ENCODE assay signal across 8 cellular contexts in the genomic region with DNA sequence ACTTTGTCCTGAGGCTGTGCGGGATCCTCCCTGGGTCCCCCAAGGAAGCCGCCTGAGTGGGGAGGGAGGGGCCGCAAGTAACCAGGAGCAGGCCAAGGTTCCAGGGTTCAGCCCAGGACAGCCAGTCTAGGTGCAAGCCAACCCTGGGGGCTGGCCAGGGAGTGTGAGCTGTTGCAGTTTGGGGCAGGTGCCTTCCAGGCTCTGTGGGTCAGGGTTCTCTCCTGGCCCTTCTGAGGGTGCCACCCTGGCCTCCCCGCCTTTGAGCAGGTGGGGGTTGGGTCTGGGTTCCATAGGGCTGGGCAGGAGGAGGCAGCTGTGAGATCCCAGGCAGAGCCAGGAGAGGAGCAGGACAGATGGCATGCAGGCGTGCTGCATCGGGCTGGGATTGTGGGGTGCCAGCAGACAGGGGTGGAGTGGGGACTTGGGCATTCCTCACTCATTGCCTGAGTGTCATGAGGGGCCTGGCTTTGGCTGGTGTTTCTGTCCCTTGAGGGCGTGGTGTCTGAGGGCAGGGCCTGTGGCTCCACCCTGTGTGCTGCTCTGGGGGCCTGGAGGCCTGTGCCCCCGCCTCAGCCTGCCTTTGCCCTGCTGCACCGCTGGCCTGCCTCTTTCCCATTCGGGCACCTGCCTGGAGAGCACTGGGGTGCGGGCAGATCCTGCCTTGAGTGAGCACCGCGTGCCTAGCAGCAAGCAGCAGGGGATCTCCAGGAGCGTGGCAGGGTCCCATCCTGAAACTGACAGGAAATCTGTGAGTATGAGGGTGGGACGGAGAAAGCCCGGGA. TPM values are rescaled to one million over a fixed set of nuclear protein-coding genes. Genes with fewer than 3 reads are reported as not detected.
DNase-seq lines count a peak whose midpoint lies in the region; ATAC-seq and TF ChIP-seq lines count a peak whose summit lies in the region.

No MANE protein-coding gene starts in this region.

- peaks cover 0 to 3% of the 10 kb centered on the region in 2 donors for H3K36me3 ChIP-seq in neuronal stem cell (replicated peaks in 1 of 2; ENCODE audit: control insufficient read depth in 2 of 2, insufficient read depth in 2 of 2, low read length in 2 of 2)
- H3K36me3 ChIP-seq in PC-9 (ENCODE audit: low read depth) = no peaks in the 10 kb centered on the region
- peaks cover under 1% of the 10 kb centered on the region for H3K36me3 ChIP-seq in BE2C

- H3K27me3 ChIP-seq in neuronal stem cell (ENCODE audit: control insufficient read depth in 3 of 3, insufficient read depth in 3 of 3, low read depth in 1 of 3, low read length in 3 of 3) = no peaks in the 10 kb centered on the region
- H3K27me3 ChIP-seq in PC-9 (ENCODE audit: insufficient read depth, low read depth) = peaks cover 67% of the 10 kb centered on the region
- no peaks in the 10 kb centered on the region for H3K27me3 ChIP-seq in BE2C

- H4K8ac ChIP-seq in neuronal stem cell (ENCODE audit: low read depth, low read length) = no peak overlapping the region

- H3F3A ChIP-seq in PC-9 (ENCODE audit: insufficient read depth, low read depth) = no peaks in the 10 kb centered on the region

- H2BK5ac ChIP-seq in neuronal stem cell (ENCODE audit: low read length) = no peak overlapping the region

- H3K4me2 ChIP-seq in neuronal stem cell (ENCODE audit: insufficient read depth, low read length, poor library complexity, severe bottlenecking) (no peak overlapping the region), PC-9 (no peak overlapping the region)

- H3K9me2 ChIP-seq in PC-9 (ENCODE audit: insufficient read depth) = no peaks in the 10 kb centered on the region

- H3K27ac ChIP-seq in neuronal stem cell (replicated peaks; ENCODE audit: low read length) (no peak overlapping the region), PC-9 (no peak overlapping the region)

- H2BK15ac ChIP-seq in neuronal stem cell (ENCODE audit: low read length) = no peak overlapping the region

- WGBS in neuronal stem cell (ENCODE audit: extremely low coverage in 2 of 2, insufficient read length in 2 of 2, insufficient replicate concordance in 1 of 2), 2 donors = no CpG with 5 or more reads among the region's 16 CpGs

- H3K9ac ChIP-seq in neuronal stem cell (ENCODE audit: low read depth, low read length, poor library complexity) = peak overlapping the region; percentile 82

- H2BK12ac ChIP-seq in neuronal stem cell (ENCODE audit: low read length) = no peak overlapping the region

- H3K4me3 ChIP-seq in neuronal stem cell (ENCODE audit: low read length in 2 of 2) (no peak overlapping the region), PC-9 (no peak overlapping the region), BE2C (ENCODE audit: low read depth, low read length) (no peak overlapping the region)

- H3K14ac ChIP-seq in neuronal stem cell (ENCODE audit: low read length) = peak overlapping the region; percentile 84

- H3K9me3 ChIP-seq in neuronal stem cell (replicated peaks in 1 of 2; ENCODE audit: control insufficient read depth in 2 of 2, insufficient read depth in 1 of 2, low read depth in 1 of 2, low read length in 2 of 2) (no peaks in the 10 kb centered on the region), PC-9 (ENCODE audit: insufficient read depth, low read depth) (no peaks in the 10 kb centered on the region), BE2C (no peaks in the 10 kb centered on the region)

- H3K23ac ChIP-seq in neuronal stem cell (ENCODE audit: low read depth, low read length, poor library complexity) = no peak overlapping the region

- H3K4me3 Mint-ChIP-seq in activated naive CD8-positive, alpha-beta T cell treated with anti-CD3 and anti-CD28 coated beads, Interleukin-2, amount 10 ng/mL, durations not matched to agents 7 days and 5 days = peak overlapping the region; percentile 95

- POLR2A ChIA-PET in activated naive CD8-positive, alpha-beta T cell treated with anti-CD3 and anti-CD28 coated beads, Interleukin-2, amount 10 ng/mL, durations not matched to agents 7 days and 5 days (lab: Charles Lee) = interaction anchor here (1.5 to 18.1 kb wide), 8 partner anchors 10 to 139 kb away, joined by 5 to 390 read pairs (median 14); a partner anchor contains a TSS
- POLR2A ChIA-PET in PC-9 (lab: Charles Lee; ENCODE audit: unreplicated experiment) = no interaction called here

- H3K4ac ChIP-seq in neuronal stem cell (ENCODE audit: low read length) = no peak overlapping the region

- H3K18ac ChIP-seq in neuronal stem cell (ENCODE audit: low read length) = peak overlapping the region; percentile 46

- intact Hi-C loops in PC-9 (cut with micrococcal nuclease; ENCODE audit: unreplicated experiment) = no loop called here

- no TSS peak for BruUV-seq in PC-9 (replicated peaks; lab: Mats Ljungman, UMichigan)

- peaks cover 85% of the 10 kb centered on the region for H3K4me1 Mint-ChIP-seq in activated naive CD8-positive, alpha-beta T cell treated with anti-CD3 and anti-CD28 coated beads, Interleukin-2, amount 10 ng/mL, durations not matched to agents 7 days and 5 days

- DNase-seq in activated naive CD8-positive, alpha-beta T cell treated with anti-CD3 and anti-CD28 coated beads, Interleukin-2, amount 10 ng/mL, durations not matched to agents 7 days and 5 days = peak; percentile 65
- DNase-seq in neuronal stem cell (ENCODE audit: low spot score) (no peak), superior temporal gyrus (ENCODE audit: extremely low spot score) (no peak), PC-9 (no peak), NCI-H748 treated with DMSO at 0.1 percent for 48 hours (lab: John Stamatoyannopoulos, UW) (no peak), BE2C (no peak)

- peaks cover 25% of the 10 kb centered on the region for H3K36me3 Mint-ChIP-seq in activated naive CD8-positive, alpha-beta T cell treated with anti-CD3 and anti-CD28 coated beads, Interleukin-2, amount 10 ng/mL, durations not matched to agents 7 days and 5 days

- no peak overlapping the region for H4K91ac ChIP-seq in neuronal stem cell (ENCODE audit: low read depth, low read length, poor library complexity)

- no peaks in the 10 kb centered on the region for H3K9me3 Mint-ChIP-seq in activated naive CD8-positive, alpha-beta T cell treated with anti-CD3 and anti-CD28 coated beads, Interleukin-2, amount 10 ng/mL, durations not matched to agents 7 days and 5 days

- H3K4me1 ChIP-seq in neuronal stem cell (ENCODE audit: control insufficient read depth in 2 of 2, insufficient read depth in 1 of 2, low read depth in 1 of 2, low read length in 2 of 2) (no peaks in the 10 kb centered on the region), PC-9 (replicated peaks; ENCODE audit: insufficient read depth) (no peaks in the 10 kb centered on the region), BE2C (peaks cover 17% of the 10 kb centered on the region)

- H3K79me2 ChIP-seq in PC-9 (ENCODE audit: low read depth) = no peaks in the 10 kb centered on the region

- peak overlapping the region; percentile 100 for H3K27ac Mint-ChIP-seq in activated naive CD8-positive, alpha-beta T cell treated with anti-CD3 and anti-CD28 coated beads, Interleukin-2, amount 10 ng/mL, durations not matched to agents 7 days and 5 days

- no peaks in the 10 kb centered on the region for H3K27me3 Mint-ChIP-seq in activated naive CD8-positive, alpha-beta T cell treated with anti-CD3 and anti-CD28 coated beads, Interleukin-2, amount 10 ng/mL, durations not matched to agents 7 days and 5 days

- peaks cover 12% of the 10 kb centered on the region for H3K79me1 ChIP-seq in neuronal stem cell (ENCODE audit: low read depth, low read length)

- H4K20me1 ChIP-seq in PC-9 (ENCODE audit: insufficient read depth) = no peaks in the 10 kb centered on the region

- ATAC-seq in GM18909 (IDR thresholded peaks at IDR 0.05; ENCODE audit: poor library complexity, unreplicated experiment) (peak; percentile 47), HG03066 (IDR thresholded peaks at IDR 0.05; ENCODE audit: low read depth, unreplicated experiment) (peak; percentile 33)
- ATAC-seq in activated naive CD8-positive, alpha-beta T cell treated with anti-CD3 and anti-CD28 coated beads, Interleukin-2, amount 10 ng/mL, durations not matched to agents 7 days and 5 days (ENCODE audit: low read depth) = peak; percentile 32

- TF ChIP-seq CTCF in PC-9 (conservative IDR thresholded peaks at IDR 0.05) = no peak
- TF ChIP-seq CTCF in BE2C (IDR thresholded peaks at IDR 0.05; ENCODE audit: low read depth, low read length) = no peak

- peak overlapping the region; percentile 69 for H2AK5ac ChIP-seq in neuronal stem cell (ENCODE audit: low read depth, low read length)

- no peak overlapping the region for H2AFZ ChIP-seq in neuronal stem cell (ENCODE audit: low read length)
- H2AFZ ChIP-seq in PC-9 = no peak overlapping the region

- H2BK120ac ChIP-seq in neuronal stem cell (ENCODE audit: low read depth, low read length) = no peak overlapping the region

- CTCF ChIA-PET in PC-9 (lab: Charles Lee) = no interaction called here

RNA-seq across cellular contexts. Expression of a gene that starts 18.4 kb away (rescaled TPM):
- total RNA-seq in activated naive CD8-positive, alpha-beta T cell treated with anti-CD3 and anti-CD28 coated beads, Interleukin-2, amount 10 ng/mL, durations not matched to agents 7 days and 5 days = 100 to 1,000 TPM; 230 to 252 TPM
- 42.9 TPM for polyA plus RNA-seq in neuronal stem cell (2013, experiment 1 of 2)
- 42.1 TPM for polyA plus RNA-seq in neuronal stem cell (2013, experiment 2 of 2)
- total RNA-seq in PC-9 (2021) = 2.5 and 3.4 TPM in 2 replicates
- polyA plus RNA-seq in BE2C (2012; ENCODE audit: insufficient read depth, insufficient read length, low read depth) = 88.9 TPM

Comparison
In these comparisons a context has a peak if more than half of its experiments do, and no peak if none do; other contexts are left out.
1. RNA of a gene that starts 18.4 kb away (total RNA-seq): 230 to 252 TPM in activated naive CD8-positive, alpha-beta T cell treated with anti-CD3 and anti-CD28 coated beads, Interleukin-2, amount 10 ng/mL, durations not matched to agents 7 days and 5 days; 2.5 to 3.4 TPM in PC-9; every median in the first group is over 10 times any median in the second.
2. Peak in every context shown above with its lines, with median percentiles within 50 percentile points of each other: ATAC-seq.